8 cellular contexts compared by ENCODE assay signal in the genomic region with DNA sequence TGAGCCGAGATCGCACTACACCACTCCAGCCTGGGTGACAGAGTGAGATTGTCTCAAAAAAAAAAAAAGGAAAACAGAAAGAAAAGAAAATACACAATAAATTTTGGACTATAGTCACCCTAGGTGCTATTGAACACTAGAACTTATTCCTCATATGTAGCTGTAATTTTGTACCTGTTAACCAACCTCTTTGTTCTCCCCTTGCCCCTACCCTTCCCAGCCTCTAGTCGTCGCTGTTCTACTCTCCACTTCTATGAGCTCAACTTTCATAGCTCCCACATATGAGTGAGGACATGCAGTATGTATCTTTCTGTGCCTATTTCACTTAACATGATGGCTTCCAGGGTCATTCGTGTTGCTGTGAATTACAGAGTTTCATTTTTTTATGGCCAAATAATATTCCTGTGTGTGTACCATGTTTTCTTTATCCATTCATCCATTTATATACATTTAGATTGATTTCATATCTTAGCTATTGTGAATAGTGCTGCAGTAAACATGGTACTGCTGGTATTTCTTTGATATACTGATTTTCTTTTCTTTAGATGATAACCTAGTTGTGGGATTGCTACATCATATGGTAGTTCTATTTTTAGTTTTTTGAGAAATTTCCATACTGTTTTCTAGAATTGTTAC. TPM values are rescaled to one million over a fixed set of nuclear protein-coding genes. Genes with fewer than 3 reads are reported as not detected.
A peak's percentile ranks its signal among the peaks of the same experiment; 100 is the strongest.
DNase-seq lines count a peak whose midpoint lies in the region; ATAC-seq and TF ChIP-seq lines count a peak whose summit lies in the region.

No MANE protein-coding gene starts in this region.

- H3K27me3 Mint-ChIP-seq in T-helper 17 cell (no peaks in the 10 kb centered on the region), neural crest cell (ENCODE audit: low read depth) (no peaks in the 10 kb centered on the region)

- ATAC-seq in T-helper 17 cell, result peak; percentile 82
- no peak for ATAC-seq in GM21447 (IDR thresholded peaks at IDR 0.05; ENCODE audit: unreplicated experiment)
- no peak for ATAC-seq in GM21786 (IDR thresholded peaks at IDR 0.05; ENCODE audit: unreplicated experiment)

- DNase-seq in NCI-H2196 (lab: John Stamatoyannopoulos, UW; ENCODE audit: unreplicated experiment), result peak; percentile 12
- DNase-seq in NCI-H2196 treated with DMSO at 0.1 percent for 48 hours (lab: John Stamatoyannopoulos, UW; ENCODE audit: unreplicated experiment), result no peak
- no peak for DNase-seq in LNCaP clone FGC (ENCODE audit: low read depth)
- no peak for DNase-seq in T-helper 17 cell
- DNase-seq in erythroblast (lab: John Stamatoyannopoulos, UW), result peak; percentile 42 to 62
- peak; percentile 24 for DNase-seq in neural crest cell (ENCODE audit: low read depth, low spot score)

- H3K36me3 Mint-ChIP-seq in T-helper 17 cell (ENCODE audit: low read depth) (peaks cover 5% of the 10 kb centered on the region), neural crest cell (ENCODE audit: low read depth) (peaks cover 32% of the 10 kb centered on the region)

- H3K4me3 ChIP-seq in LNCaP clone FGC (ENCODE audit: low read depth, low read length), result no peak overlapping the region

- TF ChIP-seq POLR2A in erythroblast (IDR thresholded peaks at IDR 0.05; ENCODE audit: low read length), result no peak

- no peaks in the 10 kb centered on the region for H3K9me3 ChIP-seq in T-helper 17 cell (ENCODE audit: control insufficient read depth, low read length, poor library complexity, severe bottlenecking)

- H3K4me1 Mint-ChIP-seq in T-helper 17 cell (peaks cover 5% of the 10 kb centered on the region), neural crest cell (peaks cover 4% of the 10 kb centered on the region)

- H3K4me3 Mint-ChIP-seq in T-helper 17 cell (no peak overlapping the region), neural crest cell (no peak overlapping the region)

- peak; percentile 90 for TF ChIP-seq CTCF in LNCaP clone FGC (IDR thresholded peaks at IDR 0.05; ENCODE audit: control insufficient read depth, extremely low read depth, insufficient read depth)
- peak; percentile 85 for TF ChIP-seq CTCF in neural crest cell (conservative IDR thresholded peaks at IDR 0.05)

- peaks cover 6% of the 10 kb centered on the region for H3K9me3 Mint-ChIP-seq in neural crest cell

- no peak overlapping the region for H3K27ac Mint-ChIP-seq in T-helper 17 cell
- H3K27ac Mint-ChIP-seq in neural crest cell (ENCODE audit: unreplicated experiment), result no peak overlapping the region

RNA-seq across cellular contexts. Expression of a gene that starts 28.3 kb away (rescaled TPM):
- total RNA-seq in T-helper 17 cell (10 to 100 TPM; 37.6 to 47.6 TPM), neural crest cell (59.1 and 63.6 TPM in 2 replicates)

Comparison
In these comparisons a context has a peak if more than half of its experiments do, and no peak if none do; other contexts are left out.
1. DNase-seq: peak in NCI-H2196 (single experiment), erythroblast (2 of 2) and neural crest cell (single experiment); none in NCI-H2196 treated with DMSO at 0.1 percent for 48 hours (single experiment), LNCaP clone FGC (single experiment) and T-helper 17 cell (0 of 3).